Comparison of ENCODE assay signal across 10 cellular contexts in genomic region chr3:117898722-117899121, GRCh38.
DNase-seq lines count a peak whose midpoint lies in the region; ATAC-seq and TF ChIP-seq lines count a peak whose summit lies in the region.
"Had no signal": no experiment of that assay in that cellular context is flagged by ENCODE, and none has a peak within 500 bp of the region (broad histone marks: within the 10 kb centered on the region; RNA-seq: fewer than 3 reads in every experiment).

No MANE protein-coding gene starts in this region.

- H3F3A ChIP-seq in PC-3 (ENCODE audit: low read length, unreplicated experiment): no peaks in the 10 kb centered on the region

- H3K4me1 ChIP-seq in PC-3 (ENCODE audit: insufficient read depth, low read length) (no peaks in the 10 kb centered on the region), esophagus muscularis mucosa (no peaks in the 10 kb centered on the region)

- CTCF ChIA-PET in PC-3 (lab: Charles Lee): no interaction called here

- 72% methylated on average over 4 of the region's 4 CpGs for WGBS in esophagus muscularis mucosa

- TF ChIP-seq EP300 in esophagus muscularis mucosa (IDR thresholded peaks at IDR 0.05): no peak

- H3K36me3 ChIP-seq in PC-3 (ENCODE audit: low read depth, low read length): no peaks in the 10 kb centered on the region
- H3K36me3 ChIP-seq in esophagus muscularis mucosa: no peaks in the 10 kb centered on the region

- POLR2A ChIA-PET in PC-3 (lab: Charles Lee; ENCODE audit: unreplicated experiment): no interaction called here

- no peaks in the 10 kb centered on the region for H3K9me2 ChIP-seq in PC-3 (replicated peaks; ENCODE audit: low read length)

- peak; percentile 50 for TF ChIP-seq CTCF in GM12865 (IDR thresholded peaks at IDR 0.05; ENCODE audit: insufficient read depth, low read depth, low read length, missing control alignments)
- TF ChIP-seq CTCF in PC-3 (conservative IDR thresholded peaks at IDR 0.05; ENCODE audit: low read depth, low read length): peak; percentile 52
- TF ChIP-seq CTCF in esophagus muscularis mucosa (IDR thresholded peaks at IDR 0.05): no peak

- H3K27ac ChIP-seq in PC-3 (ENCODE audit: low read length) (no peak overlapping the region), esophagus muscularis mucosa (replicated peaks in 1 of 4) (no peak overlapping the region)

- H3K4me2 ChIP-seq in PC-3 (ENCODE audit: low read length): no peak overlapping the region

- DNase-seq in GM12865 (ENCODE audit: low read depth) (peak; percentile 23), PC-3 (peak; percentile 52), left colon (no peak), esophagus muscularis mucosa (ENCODE audit: extremely low spot score) (no peak), NCI-H1417 treated with DMSO at 0.1 percent for 48 hours (lab: John Stamatoyannopoulos, UW) (no peak), NCI-H2196 treated with DMSO at 0.1 percent for 48 hours (lab: John Stamatoyannopoulos, UW; ENCODE audit: unreplicated experiment) (no peak), amniotic stem cell (lab: John Stamatoyannopoulos, UW) (no peak)
- DNase-seq: naive B cell had no signal

- TF ChIP-seq POLR2A in esophagus muscularis mucosa (IDR thresholded peaks at IDR 0.05; ENCODE audit: low read depth): no peak

- no TSS peak for BruUV-seq in PC-3 (replicated peaks; lab: Mats Ljungman, UMichigan)

- no peaks in the 10 kb centered on the region for H4K20me1 ChIP-seq in PC-3 (ENCODE audit: low read length)

- intact Hi-C loops in PC-3 (cut with micrococcal nuclease): no loop called here
- intact Hi-C loops in left colon (cut with DNase I, micrococcal nuclease): no loop called here
- intact Hi-C loops in esophagus muscularis mucosa (cut with DNase I): no loop called here

- H3K27me3 ChIP-seq in PC-3 (ENCODE audit: low read length): no peaks in the 10 kb centered on the region
- no peaks in the 10 kb centered on the region for H3K27me3 ChIP-seq in esophagus muscularis mucosa

- no peak overlapping the region for H3K9ac ChIP-seq in PC-3 (ENCODE audit: low read length)

- H3K4me3 ChIP-seq in GM12865 (ENCODE audit: low read depth, low read length) (no peak overlapping the region), PC-3 (ENCODE audit: low read length) (no peak overlapping the region), esophagus muscularis mucosa (no peak overlapping the region)

- ATAC-seq in HG02678 (IDR thresholded peaks at IDR 0.05; ENCODE audit: unreplicated experiment): peak; percentile 73
- no peak for ATAC-seq in PC-3
- ATAC-seq in left colon: peak; percentile 52
- ATAC-seq: Right ventricle myocardium inferior had no signal

- H2AFZ ChIP-seq in PC-3 (ENCODE audit: low read length): no peak overlapping the region

- peaks cover 15% of the 10 kb centered on the region; the same call in 1 of the 2 replicates for H3K9me3 ChIP-seq in PC-3 (ENCODE audit: low read length)
- peaks cover 0 to 8% (median 4%) of the 10 kb centered on the region in 4 donors for H3K9me3 ChIP-seq in esophagus muscularis mucosa

- no peaks in the 10 kb centered on the region for H3K79me2 ChIP-seq in PC-3 (ENCODE audit: low read length)

Comparison
In these comparisons a context has a peak if more than half of its experiments do, and no peak if none do; other contexts are left out.
1. DNase-seq: peak in GM12865 (single experiment) and PC-3 (single experiment); none in left colon (0 of 2), esophagus muscularis mucosa (single experiment), NCI-H1417 treated with DMSO at 0.1 percent for 48 hours (single experiment), NCI-H2196 treated with DMSO at 0.1 percent for 48 hours (single experiment) and amniotic stem cell (single experiment).
2. CTCF ChIP-seq: peak in GM12865 (single experiment) and PC-3 (single experiment); none in esophagus muscularis mucosa (0 of 3).